13 cellular contexts compared by ENCODE assay signal in the genomic region with DNA sequence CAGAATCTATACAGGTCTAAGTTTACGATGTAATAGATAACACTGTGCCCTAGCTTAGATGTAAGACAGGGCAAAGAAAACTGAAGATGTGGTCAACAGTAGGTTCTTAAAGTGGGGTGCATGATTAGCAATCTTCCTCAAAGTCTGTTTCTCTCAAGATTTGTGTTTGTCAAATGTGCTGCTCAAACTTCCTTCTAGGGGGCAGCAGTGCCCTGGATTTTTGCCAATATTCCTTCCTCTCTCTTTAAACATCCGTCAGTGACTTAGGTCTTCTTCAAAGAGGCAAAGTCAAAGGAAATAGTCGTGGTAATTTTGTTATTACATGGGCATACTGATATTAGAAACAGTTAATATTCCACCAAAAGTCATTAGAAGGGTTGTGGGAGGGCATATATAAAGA. TPM values are rescaled to one million over a fixed set of nuclear protein-coding genes. Genes with fewer than 3 reads are reported as not detected.
DNase-seq lines count a peak whose midpoint lies in the region; ATAC-seq, FAIRE-seq and TF ChIP-seq lines count a peak whose summit lies in the region.
"Had no signal": no experiment of that assay in that cellular context is flagged by ENCODE, and none has a peak within 500 bp of the region (broad histone marks: within the 10 kb centered on the region; RNA-seq: fewer than 3 reads in every experiment).

No MANE protein-coding gene starts in this region.

- DNase-seq in A172 (ENCODE audit: low spot score) (peak; percentile 8), H4 (ENCODE audit: low spot score) (peak; percentile 19), RKO (ENCODE audit: low spot score) (peak; percentile 28), iPS DF 19.7 (ENCODE audit: low read depth, low spot score) (peak; percentile 28), NCI-H1694 treated with DMSO at 0.1 percent for 48 hours (lab: John Stamatoyannopoulos, UW) (no peak), pancreas (no peak)
- DNase-seq: stimulated activated CD4-positive, alpha-beta T cell treated with anti-CD3 and anti-CD28 coated beads, Interleukin-12 subunit alpha, Interleukin-12 subunit beta, amount 100 ng/mL, for 4 hours; T-helper 17 cell had no signal

- TF ChIP-seq CTCF in pancreas (IDR thresholded peaks at IDR 0.05), result no peak

- H3K36me3 ChIP-seq in pancreas, result no peaks in the 10 kb centered on the region

- ATAC-seq in GM21737 (IDR thresholded peaks at IDR 0.05; ENCODE audit: unreplicated experiment) (no peak), GM21723 (IDR thresholded peaks at IDR 0.05; ENCODE audit: unreplicated experiment) (no peak), pancreas (no peak)
- ATAC-seq: T-helper 17 cell had no signal

- H3K4me1 ChIP-seq in pancreas, result no peaks in the 10 kb centered on the region

- no peaks in the 10 kb centered on the region for H3K9me3 ChIP-seq in pancreas

- H3K27ac ChIP-seq in pancreas, result no peak overlapping the region

- FAIRE-seq in pancreas (lab: Jason Lieb, UNC), result no peak

- intact Hi-C loops in pancreas (cut with DNase I), result no loop called here

- no peaks in the 10 kb centered on the region for H3K27me3 ChIP-seq in pancreas

- WGBS in pancreas, 2 donors, result 32 to 36% methylated on average over 3 of the region's 3 CpGs

- H3K4me3 ChIP-seq in pancreas, result no peak overlapping the region

RNA-seq across cellular contexts. Expression of a gene that starts 4.2 kb away (rescaled TPM):
- total RNA-seq in A172 (2014; rRNA removed; shearing (Covaris generic)), result not detected in 2 replicates
- total RNA-seq in H4 (2014; rRNA removed; shearing (Covaris generic)), result not detected in 2 replicates
- not detected for total RNA-seq in pancreas
- not detected for polyA plus RNA-seq in pancreas
- total RNA-seq: activated T-helper 2 cell treated with anti-CD3 and anti-CD28 coated beads, Interferon-gamma antibody, Interleukin-2, Interleukin-4, amounts not matched to agents 10 μg/mL and 5 μg/mL and 100 μg/mL, durations not matched to agents 14 hours and 24 hours and 36 hours; CD4-positive, CD25-positive, alpha-beta regulatory T cell; lower leg skin; T-helper 17 cell had no signal
- polyA plus RNA-seq: CD4-positive, CD25-positive, alpha-beta regulatory T cell had no signal

Comparison
In these comparisons a context has a peak if more than half of its experiments do, and no peak if none do; other contexts are left out.
1. DNase-seq: peak in A172 (single experiment), H4 (single experiment), RKO (single experiment) and iPS DF 19.7 (single experiment); none in NCI-H1694 treated with DMSO at 0.1 percent for 48 hours (single experiment) and pancreas (0 of 6).